In the genomic region with DNA sequence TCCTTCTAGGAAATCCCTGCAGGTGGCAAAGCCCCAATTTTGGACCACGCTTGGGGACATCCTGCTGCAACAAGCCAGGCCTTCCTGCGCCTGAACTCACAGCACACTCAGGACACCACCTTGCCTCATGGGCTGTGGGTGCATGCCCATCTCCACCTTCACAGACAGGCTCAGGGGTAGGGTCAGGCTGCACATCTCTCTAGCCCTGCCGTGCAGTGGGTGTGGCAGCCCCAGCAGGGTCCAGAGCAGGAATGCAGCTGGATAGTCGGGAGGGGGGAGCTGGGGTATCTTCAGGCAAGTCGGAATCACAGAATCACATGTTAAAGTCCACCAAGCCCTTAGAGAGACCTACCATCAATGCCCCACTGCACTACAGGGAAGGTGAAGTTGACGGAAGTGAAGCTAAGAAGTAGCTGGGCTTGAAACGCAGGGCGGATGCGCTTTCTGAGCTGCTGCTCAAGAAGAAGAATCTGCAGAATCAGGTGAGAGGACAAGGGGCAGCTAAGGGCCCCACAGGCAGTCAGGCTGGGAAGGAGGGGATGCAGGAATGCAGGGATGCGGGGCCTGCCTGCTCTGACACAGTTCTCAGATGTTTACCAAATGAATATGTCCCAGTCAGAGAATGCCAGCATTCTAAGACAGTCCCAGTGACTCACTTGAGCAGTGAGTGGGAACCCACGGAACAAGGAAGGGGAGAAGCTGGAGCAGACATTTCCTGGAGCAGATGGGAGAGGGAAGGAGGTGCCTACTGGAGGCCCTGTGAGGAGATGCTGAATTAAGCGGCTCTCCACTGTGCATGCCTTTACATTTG, we compare ENCODE assay signal across 9 cellular contexts. TPM values are rescaled to one million over a fixed set of nuclear protein-coding genes. Genes with fewer than 3 reads are reported as not detected.
DNase-seq lines count a peak whose midpoint lies in the region; TF ChIP-seq lines count a peak whose summit lies in the region.
"Had no signal": no experiment of that assay in that cellular context is flagged by ENCODE, and none has a peak within 500 bp of the region (broad histone marks: within the 10 kb centered on the region; RNA-seq: fewer than 3 reads in every experiment).

No MANE protein-coding gene starts in this region.

- CTCF ChIA-PET in activated CD4-positive, alpha-beta T cell treated with anti-CD3 and anti-CD28 coated beads, Interleukin-2, amount 10 ng/mL, durations not matched to agents 7 days and 5 days (lab: Charles Lee), result no interaction called here

- H3K36me3 ChIP-seq in H7 (replicated peaks; ENCODE audit: control insufficient read depth, insufficient read depth, low read length) (no peaks in the 10 kb centered on the region), hepatocyte (replicated peaks; ENCODE audit: insufficient read depth, low read depth) (no peaks in the 10 kb centered on the region), subcutaneous abdominal adipose tissue (ENCODE audit: control insufficient read depth in 5 of 5, insufficient read depth in 5 of 5, low read length in 5 of 5) (peaks cover 0 to 23% (median 11%) of the 10 kb centered on the region in 5 donors)

- no peaks in the 10 kb centered on the region for H3K36me3 Mint-ChIP-seq in activated CD4-positive, alpha-beta T cell treated with anti-CD3 and anti-CD28 coated beads, Interleukin-2, amount 10 ng/mL, durations not matched to agents 7 days and 5 days (ENCODE audit: low read depth)

- no peak for TF ChIP-seq CTCF in hepatocyte (IDR thresholded peaks at IDR 0.05; ENCODE audit: poor library complexity)

- H3K4me1 ChIP-seq in hepatocyte (ENCODE audit: insufficient read depth) (peaks cover 23% of the 10 kb centered on the region), subcutaneous abdominal adipose tissue (ENCODE audit: control insufficient read depth in 5 of 5, insufficient read depth in 5 of 5, low read length in 5 of 5) (peaks cover 4 to 59% (median 59%) of the 10 kb centered on the region in 5 donors)

- H3K9me3 Mint-ChIP-seq in activated CD4-positive, alpha-beta T cell treated with anti-CD3 and anti-CD28 coated beads, Interleukin-2, amount 10 ng/mL, durations not matched to agents 7 days and 5 days, result no peaks in the 10 kb centered on the region

- peaks cover 60% of the 10 kb centered on the region for H3K79me2 ChIP-seq in hepatocyte

- H3K27ac ChIP-seq in angular gyrus (ENCODE audit: low read depth, low read length) (peak overlapping the region; percentile 52), hepatocyte (peak overlapping the region; percentile 73), subcutaneous abdominal adipose tissue (ENCODE audit: low read depth, low read length) (peak overlapping the region; percentile 91)

- peaks cover 3% of the 10 kb centered on the region for H3K4me1 Mint-ChIP-seq in activated CD4-positive, alpha-beta T cell treated with anti-CD3 and anti-CD28 coated beads, Interleukin-2, amount 10 ng/mL, durations not matched to agents 7 days and 5 days

- no peak overlapping the region for H3K4me3 Mint-ChIP-seq in activated CD4-positive, alpha-beta T cell treated with anti-CD3 and anti-CD28 coated beads, Interleukin-2, amount 10 ng/mL, durations not matched to agents 7 days and 5 days

- H3K9me2 ChIP-seq in hepatocyte (replicated peaks; ENCODE audit: insufficient read depth), result no peaks in the 10 kb centered on the region

- peak; percentile 74 for DNase-seq in H7
- DNase-seq in hepatocyte (ENCODE audit: low spot score), result peak; percentile 44
- no peak for DNase-seq in activated CD4-positive, alpha-beta T cell treated with anti-CD3 and anti-CD28 coated beads, Interleukin-2, amount 10 ng/mL, durations not matched to agents 7 days and 5 days
- DNase-seq in activated CD4-positive, alpha-beta T cell treated with anti-CD3 and anti-CD28 coated beads, Interleukin-2, amount 50 U/mL, for 48 hours, result no peak
- DNase-seq in effector CD4-positive, alpha-beta T cell, result no peak
- DNase-seq: activated CD4-positive, alpha-beta T cell treated with anti-CD3 and anti-CD28 coated beads, Interleukin-2, amount 50 U/mL, for 1 hour; NCI-H69 had no signal

- H3K4me2 ChIP-seq in hepatocyte, result peak overlapping the region; percentile 69

- H3K27ac Mint-ChIP-seq in activated CD4-positive, alpha-beta T cell treated with anti-CD3 and anti-CD28 coated beads, Interleukin-2, amount 10 ng/mL, durations not matched to agents 7 days and 5 days, result no peak overlapping the region

- WGBS in hepatocyte (ENCODE audit: low lambda C conversion rate, missing lambda C conversion rate), result 77% methylated on average over 11 of the region's 12 CpGs

- H4K20me1 ChIP-seq in hepatocyte (ENCODE audit: insufficient read depth, poor library complexity, severe bottlenecking), result no peaks in the 10 kb centered on the region

- POLR2A ChIA-PET in activated CD4-positive, alpha-beta T cell treated with anti-CD3 and anti-CD28 coated beads, Interleukin-2, amount 10 ng/mL, durations not matched to agents 7 days and 5 days (lab: Charles Lee), result no interaction called here

- no peaks in the 10 kb centered on the region for H3K27me3 Mint-ChIP-seq in activated CD4-positive, alpha-beta T cell treated with anti-CD3 and anti-CD28 coated beads, Interleukin-2, amount 10 ng/mL, durations not matched to agents 7 days and 5 days

- no peak overlapping the region for H3K4me3 ChIP-seq in H7 (ENCODE audit: insufficient read depth, low read depth, low read length)
- H3K4me3 ChIP-seq in hepatocyte, result no peak overlapping the region
- H3K4me3 ChIP-seq in subcutaneous abdominal adipose tissue (ENCODE audit: low read depth in 1 of 5, low read length in 5 of 5), result no peak overlapping the region

- H3K9me3 ChIP-seq in hepatocyte (ENCODE audit: low read depth), result no peaks in the 10 kb centered on the region
- no peaks in the 10 kb centered on the region for H3K9me3 ChIP-seq in subcutaneous abdominal adipose tissue (ENCODE audit: control insufficient read depth in 5 of 5, low read length in 5 of 5)

- H3K27me3 ChIP-seq in H7 (ENCODE audit: control insufficient read depth, insufficient read depth, low read length) (no peaks in the 10 kb centered on the region), hepatocyte (no peaks in the 10 kb centered on the region), subcutaneous abdominal adipose tissue (ENCODE audit: control insufficient read depth in 5 of 5, insufficient read depth in 4 of 5, low read length in 5 of 5) (no peaks in the 10 kb centered on the region)

- H3K9ac ChIP-seq in subcutaneous abdominal adipose tissue (ENCODE audit: low read length in 5 of 5), result no peak overlapping the region

- H2AFZ ChIP-seq in hepatocyte, result no peak overlapping the region

RNA-seq across cellular contexts. Expression of a gene that starts 11.3 kb away (rescaled TPM):
- total RNA-seq in H7 (2014; rRNA removed; shearing (Covaris generic)), result 26.8 and 34.1 TPM in 2 replicates
- total RNA-seq in hepatocyte, result 77.7 and 87.9 TPM in 2 replicates
- 109 and 117 TPM in 2 replicates for polyA plus RNA-seq in hepatocyte
- 10 to 100 TPM in 1 of 2 experiments, 1 to 10 TPM in 1; 9.1 to 14.3 TPM for total RNA-seq in activated CD4-positive, alpha-beta T cell treated with anti-CD3 and anti-CD28 coated beads, Interleukin-2, amount 10 ng/mL, durations not matched to agents 7 days and 5 days

RNA-seq across cellular contexts. Expression of a gene that starts 39.6 kb away (rescaled TPM):
- total RNA-seq in H7 (2014; rRNA removed; shearing (Covaris generic)), result 40.5 and 76.0 TPM in 2 replicates
- total RNA-seq in hepatocyte, result 22.5 and 23.4 TPM in 2 replicates
- 28.6 and 38.5 TPM in 2 replicates for polyA plus RNA-seq in hepatocyte
- total RNA-seq in activated CD4-positive, alpha-beta T cell treated with anti-CD3 and anti-CD28 coated beads, Interleukin-2, amount 10 ng/mL, durations not matched to agents 7 days and 5 days, result 10 to 100 TPM; 37.5 to 43.2 TPM

RNA-seq across cellular contexts. Expression of a gene that starts 57.0 kb away (rescaled TPM):
- total RNA-seq in H7 (2014; rRNA removed; shearing (Covaris generic)), result 46.4 and 57.1 TPM in 2 replicates
- 37.2 and 51.1 TPM in 2 replicates for total RNA-seq in hepatocyte
- 60.5 and 70.0 TPM in 2 replicates for polyA plus RNA-seq in hepatocyte
- total RNA-seq in activated CD4-positive, alpha-beta T cell treated with anti-CD3 and anti-CD28 coated beads, Interleukin-2, amount 10 ng/mL, durations not matched to agents 7 days and 5 days, result 10 to 100 TPM; 40.2 to 49.4 TPM

Comparison
In these comparisons a context has a peak if more than half of its experiments do, and no peak if none do; other contexts are left out.
1. DNase-seq: peak in H7 (single experiment) and hepatocyte (single experiment); none in activated CD4-positive, alpha-beta T cell treated with anti-CD3 and anti-CD28 coated beads, Interleukin-2, amount 10 ng/mL, durations not matched to agents 7 days and 5 days (single experiment), activated CD4-positive, alpha-beta T cell treated with anti-CD3 and anti-CD28 coated beads, Interleukin-2, amount 50 U/mL, for 48 hours (0 of 2) and effector CD4-positive, alpha-beta T cell (single experiment).
2. Peak in every context shown above with its lines, with median percentiles within 50 percentile points of each other: H3K27ac ChIP-seq.